10 cellular contexts compared by ENCODE assay signal in the genomic region with DNA sequence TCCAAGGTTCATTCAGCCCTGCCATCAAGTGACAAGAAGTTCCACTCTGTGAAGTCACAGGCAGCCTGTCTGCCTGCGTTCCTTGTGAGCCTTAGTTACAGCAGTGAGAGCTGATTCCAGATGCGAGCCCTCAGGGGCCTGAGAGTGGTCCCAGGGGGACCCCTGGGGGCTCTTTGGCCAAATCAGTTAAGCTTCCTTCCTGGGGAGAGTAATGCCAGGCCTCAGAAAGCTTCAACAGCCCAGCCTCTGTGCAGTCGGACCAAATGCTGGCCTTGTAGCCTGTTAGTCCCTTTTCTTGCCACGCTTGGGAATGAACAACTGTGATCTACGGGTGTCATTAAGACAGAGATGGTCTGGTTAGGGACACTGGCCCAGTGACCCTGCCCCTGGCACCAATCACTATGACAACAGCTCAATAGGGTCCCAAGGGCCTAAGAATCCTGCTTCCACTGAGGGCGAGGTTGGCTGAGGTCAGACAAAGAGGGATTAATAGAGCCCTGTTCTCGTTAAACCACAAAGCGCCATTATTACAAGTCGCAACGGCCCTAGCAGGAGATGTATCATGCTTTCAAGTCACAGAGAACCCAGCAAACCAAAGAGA. TPM values are rescaled to one million over a fixed set of nuclear protein-coding genes. Genes with fewer than 3 reads are reported as not detected.
DNase-seq lines count a peak whose midpoint lies in the region; ATAC-seq, FAIRE-seq and TF ChIP-seq lines count a peak whose summit lies in the region.
"Had no signal": no experiment of that assay in that cellular context is flagged by ENCODE, and none has a peak within 500 bp of the region (broad histone marks: within the 10 kb centered on the region; RNA-seq: fewer than 3 reads in every experiment).

No MANE protein-coding gene starts in this region.

- POLR2A ChIA-PET in endothelial cell of umbilical vein (lab: Charles Lee), result interaction anchor here (0.6 to 2.3 kb wide), 4 partner anchors 18 to 153 kb away, joined by 3 to 8 read pairs (median 8); a partner anchor contains a TSS

- no TSS peak for BruUV-seq in endothelial cell of umbilical vein (replicated peaks; lab: Mats Ljungman, UMichigan)

- WGBS in mesendoderm (ENCODE audit: extremely low coverage, insufficient coverage, low lambda C conversion rate), result no CpG with 5 or more reads among the region's 10 CpGs

- H3K79me2 ChIP-seq in endothelial cell of umbilical vein (ENCODE audit: control insufficient read depth, insufficient read depth, low read length), result no peaks in the 10 kb centered on the region
- no peaks in the 10 kb centered on the region for H3K79me2 ChIP-seq in mesendoderm (ENCODE audit: control insufficient read depth, insufficient read depth, low read length)

- dilution Hi-C loops in endothelial cell of umbilical vein (cut with MboI; ENCODE audit: extremely low pct_ligation_motif_present, low sequenced_read_pairs), result no loop called here

- no peaks in the 10 kb centered on the region for H3K79me1 ChIP-seq in mesendoderm (ENCODE audit: low read length)

- H3K4me3 ChIP-seq in endothelial cell of umbilical vein (replicated peaks in 1 of 3; ENCODE audit: insufficient read depth in 1 of 3, low read depth in 1 of 3, low read length in 3 of 3) (no peak overlapping the region), mesendoderm (ENCODE audit: low read length) (no peak overlapping the region)

- H3K9ac ChIP-seq in endothelial cell of umbilical vein (replicated peaks; ENCODE audit: extremely low read depth, insufficient read depth, low read length) (peak overlapping the region; percentile 8), mesendoderm (ENCODE audit: low read length) (no peak overlapping the region)

- H4K20me1 ChIP-seq in endothelial cell of umbilical vein (replicated peaks; ENCODE audit: control insufficient read depth, extremely low read depth, insufficient read depth, low read length), result no peaks in the 10 kb centered on the region

- no peaks in the 10 kb centered on the region for H3K9me1 ChIP-seq in endothelial cell of umbilical vein (replicated peaks; ENCODE audit: control insufficient read depth, extremely low read depth, insufficient read depth, low read length)

- H3K23ac ChIP-seq in mesendoderm (ENCODE audit: low read length), result no peak overlapping the region

- H3K4ac ChIP-seq in mesendoderm (ENCODE audit: low read depth, low read length), result peak overlapping the region; percentile 84

- H3K4me1 ChIP-seq in endothelial cell of umbilical vein (ENCODE audit: control insufficient read depth, extremely low read depth, insufficient read depth, low read length) (peaks cover 51% of the 10 kb centered on the region), mesendoderm (ENCODE audit: control insufficient read depth, low read depth, low read length) (peaks cover 3% of the 10 kb centered on the region)

- H2AK5ac ChIP-seq in mesendoderm (ENCODE audit: low read length), result no peak overlapping the region

- TF ChIP-seq CTCF in endothelial cell of umbilical vein (IDR thresholded peaks at IDR 0.05; ENCODE audit: extremely low read depth in 1 of 2, insufficient read depth in 1 of 2, low read depth in 1 of 2, low read length in 2 of 2), result no peak

- peak overlapping the region; percentile 41 for H2BK15ac ChIP-seq in mesendoderm (replicated peaks; ENCODE audit: low read depth)

- no peaks in the 10 kb centered on the region for H3K9me3 ChIP-seq in endothelial cell of umbilical vein (replicated peaks; ENCODE audit: control insufficient read depth, insufficient read depth, low read length)

- H4K8ac ChIP-seq in mesendoderm (ENCODE audit: low read depth, low read length), result no peak overlapping the region

- H2BK120ac ChIP-seq in mesendoderm (ENCODE audit: low read depth, low read length), result no peak overlapping the region

- DNase-seq in NCI-H82 treated with DMSO at 0.1 percent for 48 hours (lab: John Stamatoyannopoulos, UW; ENCODE audit: unreplicated experiment) (peak; percentile 46), endothelial cell of umbilical vein (ENCODE audit: low read depth, low spot score) (peak; percentile 45), mesendoderm (no peak), substantia nigra (lab: John Stamatoyannopoulos, UW) (peak in 41 of 49 donors; percentile 28 to 91 (median 68)), NCI-H2029 treated with DMSO at 0.1 percent for 48 hours (lab: John Stamatoyannopoulos, UW) (no peak), amniotic stem cell (lab: John Stamatoyannopoulos, UW) (no peak)
- DNase-seq in activated CD4-positive, alpha-beta T cell treated with anti-CD3 and anti-CD28 coated beads, Interleukin-2, amount 50 U/mL, for 48 hours, result no peak
- DNase-seq: DND-41 had no signal

- peak overlapping the region; percentile 0 for H3K56ac ChIP-seq in mesendoderm (ENCODE audit: low read length)

- no peaks in the 10 kb centered on the region for H3K36me3 ChIP-seq in endothelial cell of umbilical vein (ENCODE audit: control insufficient read depth in 2 of 2, extremely low read depth in 1 of 2, insufficient read depth in 2 of 2, low read length in 2 of 2)
- no peaks in the 10 kb centered on the region for H3K36me3 ChIP-seq in mesendoderm (ENCODE audit: control insufficient read depth, insufficient read depth, low read length)

- CTCF ChIA-PET in endothelial cell of umbilical vein (lab: Charles Lee), result interaction anchor here (0.8 to 4.3 kb wide), 12 partner anchors 12 to 161 kb away, joined by 3 to 30 read pairs (median 10); a partner anchor contains a TSS

- FAIRE-seq in endothelial cell of umbilical vein (lab: Jason Lieb, UNC), result no peak
- FAIRE-seq: colon had no signal

- H2BK5ac ChIP-seq in mesendoderm (ENCODE audit: low read length), result no peak overlapping the region

- H2AFZ ChIP-seq in endothelial cell of umbilical vein (ENCODE audit: low read depth, low read length), result peak overlapping the region; percentile 3

- ATAC-seq in GM18870 (IDR thresholded peaks at IDR 0.05; ENCODE audit: unreplicated experiment), result no peak

- H3K4me2 ChIP-seq in endothelial cell of umbilical vein (ENCODE audit: insufficient read depth, low read length) (no peak overlapping the region), mesendoderm (ENCODE audit: low read length) (no peak overlapping the region)

- intact Hi-C loops in endothelial cell of umbilical vein (cut with micrococcal nuclease), result loop anchor here (1.0 kb wide), 1 partner anchor 149 kb away; no protein-coding TSS in a partner anchor

- peak overlapping the region; percentile 34 for H3K27ac ChIP-seq in endothelial cell of umbilical vein (ENCODE audit: insufficient read depth, low read depth, low read length)
- no peak overlapping the region for H3K27ac ChIP-seq in mesendoderm (ENCODE audit: low read depth, low read length)
- H3K27ac ChIP-seq in substantia nigra (ENCODE audit: low read depth, low read length, poor library complexity, severe bottlenecking), result peak overlapping the region; percentile 98

- H3K18ac ChIP-seq in mesendoderm (ENCODE audit: low read length), result peak overlapping the region; percentile 41

- H4K5ac ChIP-seq in mesendoderm (ENCODE audit: low read length), result no peak overlapping the region

- no peak for TF ChIP-seq POLR2A in endothelial cell of umbilical vein (IDR thresholded peaks at IDR 0.05; ENCODE audit: low read depth, low read length)

- no peaks in the 10 kb centered on the region for H3K27me3 ChIP-seq in endothelial cell of umbilical vein (ENCODE audit: control insufficient read depth in 2 of 2, insufficient read depth in 2 of 2, low read length in 2 of 2)
- no peaks in the 10 kb centered on the region for H3K27me3 ChIP-seq in mesendoderm (ENCODE audit: insufficient read depth, low read length, poor library complexity)

TF ChIP-seq in endothelial cell of umbilical vein, 7 proteins besides CTCF, POLR2A, EP300 and RAD21:
- no peak for TF ChIP-seq EZH2 (IDR thresholded peaks at IDR 0.05; ENCODE audit: borderline replicate concordance, low read depth, low read length, severe bottlenecking)

RNA-seq across cellular contexts. Expression of a gene that starts 50.9 kb away (rescaled TPM):
- 27.8 and 33.1 TPM in 2 replicates for total RNA-seq in endothelial cell of umbilical vein
- 27.4 and 36.3 TPM in 2 replicates for polyA plus RNA-seq in endothelial cell of umbilical vein
- polyA plus RNA-seq in endothelial cell of umbilical vein (2011; cell fraction: cytosol; rRNA removed), result 17.0 and 22.6 TPM in 2 replicates
- polyA plus RNA-seq in endothelial cell of umbilical vein (2011; cell fraction: nucleus; rRNA removed), result 42.4 and 48.5 TPM in 2 replicates
- 19.9 and 37.4 TPM in 2 replicates for polyA plus RNA-seq in endothelial cell of umbilical vein (2012)
- polyA minus RNA-seq in endothelial cell of umbilical vein, result 22.4 and 24.7 TPM in 2 replicates
- polyA minus RNA-seq in endothelial cell of umbilical vein (2011; cell fraction: cytosol; rRNA and poly(A)+ RNA removed), result 7.2 TPM
- 26.3 and 35.3 TPM in 2 replicates for polyA minus RNA-seq in endothelial cell of umbilical vein (2011; cell fraction: nucleus; rRNA and poly(A)+ RNA removed)
- 4.5 TPM for polyA plus RNA-seq in mesendoderm (2013, experiment 1 of 2)
- 5.0 TPM for polyA plus RNA-seq in mesendoderm (2013, experiment 2 of 2)

Comparison
In these comparisons a context has a peak if more than half of its experiments do, and no peak if none do; other contexts are left out.
1. DNase-seq: peak in NCI-H82 treated with DMSO at 0.1 percent for 48 hours (single experiment), endothelial cell of umbilical vein (single experiment) and substantia nigra (41 of 49); none in mesendoderm (single experiment), activated CD4-positive, alpha-beta T cell treated with anti-CD3 and anti-CD28 coated beads, Interleukin-2, amount 50 U/mL, for 48 hours (0 of 2), NCI-H2029 treated with DMSO at 0.1 percent for 48 hours (single experiment) and amniotic stem cell (single experiment).